14 cellular contexts compared by ENCODE assay signal in the genomic region with DNA sequence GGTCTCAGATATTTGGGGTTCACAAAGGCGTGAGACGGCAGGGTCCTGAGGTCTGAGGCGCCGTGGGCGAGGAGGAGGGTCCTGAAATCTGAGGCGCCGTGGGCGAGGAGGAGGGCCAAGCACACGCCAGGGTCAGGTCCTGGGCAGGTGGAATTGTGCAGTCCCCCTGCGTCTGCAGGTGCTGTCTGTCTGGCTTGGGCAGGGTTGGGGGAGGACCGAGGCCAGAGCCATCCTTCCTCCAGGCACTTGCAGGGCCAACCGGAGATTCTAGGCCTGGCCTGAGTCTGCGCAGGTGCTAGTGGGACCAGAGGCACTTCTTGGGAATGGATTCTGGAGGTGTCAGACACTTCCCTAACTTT. TPM values are rescaled to one million over a fixed set of nuclear protein-coding genes. Genes with fewer than 3 reads are reported as not detected.
A peak's percentile ranks its signal among the peaks of the same experiment; 100 is the strongest.
DNase-seq lines count a peak whose midpoint lies in the region; TF ChIP-seq lines count a peak whose summit lies in the region.
"Had no signal": no experiment of that assay in that cellular context is flagged by ENCODE, and none has a peak within 500 bp of the region (broad histone marks: within the 10 kb centered on the region; RNA-seq: fewer than 3 reads in every experiment).

No MANE protein-coding gene starts in this region.

- H3K36me3 Mint-ChIP-seq in endodermal cell (ENCODE audit: low read depth), result peaks cover 8% of the 10 kb centered on the region
- H3K36me3 Mint-ChIP-seq: brain, type B pancreatic cell had no signal

- no peak overlapping the region for H3K9ac ChIP-seq in endodermal cell (ENCODE audit: extremely low read depth, low read length, poor library complexity, severe bottlenecking)

- H3K27ac ChIP-seq in RWPE1 (peak overlapping the region; percentile 22), endodermal cell (ENCODE audit: low read depth, low read length) (no peak overlapping the region)
- H3K27ac ChIP-seq: esophagus squamous epithelium had no signal

- CTCF ChIA-PET in RWPE1 (lab: Yijun Ruan, JAX), result no interaction called here

- POLR2A ChIA-PET in RWPE1 (lab: Yijun Ruan, JAX; ENCODE audit: low non-redundant PET), result no interaction called here

- TF ChIP-seq CTCF in RWPE1 (conservative IDR thresholded peaks at IDR 0.05; ENCODE audit: low read depth) (no peak), endodermal cell (conservative IDR thresholded peaks at IDR 0.05) (no peak)

- H3K9me3 ChIP-seq in endodermal cell (ENCODE audit: control insufficient read depth, low read length), result no peaks in the 10 kb centered on the region
- H3K9me3 ChIP-seq: esophagus squamous epithelium had no signal

- peak overlapping the region; percentile 55 for H3K27ac Mint-ChIP-seq in endodermal cell
- H3K27ac Mint-ChIP-seq: type B pancreatic cell had no signal

- no peak overlapping the region for H3K4me3 Mint-ChIP-seq in endodermal cell

- peaks cover 5% of the 10 kb centered on the region for H3K4me1 Mint-ChIP-seq in endodermal cell

- no peaks in the 10 kb centered on the region for H3K27me3 Mint-ChIP-seq in endodermal cell (ENCODE audit: insufficient read depth)
- H3K27me3 Mint-ChIP-seq: brain, type B pancreatic cell had no signal

- H3K4me3 ChIP-seq in endodermal cell (ENCODE audit: low read length), result no peak overlapping the region
- H3K4me3 ChIP-seq: esophagus squamous epithelium had no signal

- H3K9me3 Mint-ChIP-seq in endodermal cell, result no peaks in the 10 kb centered on the region
- H3K9me3 Mint-ChIP-seq: type B pancreatic cell had no signal

- peaks cover 12% of the 10 kb centered on the region for H3K36me3 ChIP-seq in endodermal cell (ENCODE audit: control insufficient read depth, insufficient read depth, low read length)

- H3K27me3 ChIP-seq in endodermal cell (ENCODE audit: control insufficient read depth, insufficient read depth, low read length, poor library complexity, severe bottlenecking), result no peaks in the 10 kb centered on the region
- H3K27me3 ChIP-seq: esophagus squamous epithelium had no signal

- H3K4me1 ChIP-seq in endodermal cell (ENCODE audit: control insufficient read depth, insufficient read depth, low read length), result peaks cover 9% of the 10 kb centered on the region

- 86 to 90% methylated on average over 10 to 13 of the region's 13 CpGs for WGBS in endodermal cell (ENCODE audit: insufficient coverage in 1 of 2, insufficient read length in 1 of 2), 2 experiments

- DNase-seq in RWPE1 (ENCODE audit: low spot score) (no peak), endodermal cell (no peak), AG08395 (ENCODE audit: low spot score) (no peak)
- DNase-seq: activated CD4-positive, alpha-beta T cell treated with anti-CD3 and anti-CD28 coated beads, Interleukin-2, amount 50 U/mL, for 4 hours; dermis blood vessel endothelial cell; EL; esophagus squamous epithelium; H7; kidney glomerular epithelial cell; NCI-H1930; NCI-H510A; stimulated activated CD4-positive, alpha-beta T cell treated with anti-CD3 and anti-CD28 coated beads, Interleukin-4, amount 100 ng/mL, for 24 hours had no signal

RNA-seq across cellular contexts. Expression of a gene that starts 2.4 kb away (rescaled TPM):
- total RNA-seq in endodermal cell, result 100 to 1,000 TPM; 200 to 230 TPM
- polyA plus RNA-seq in endodermal cell (2013, experiment 1 of 2), result 93.5 TPM
- polyA plus RNA-seq in endodermal cell (2013, experiment 2 of 2), result 91.5 TPM

RNA-seq across cellular contexts. Expression of a gene that starts 10.5 kb away (rescaled TPM):
- total RNA-seq in endodermal cell, result 10 to 100 TPM; 57.1 to 63.0 TPM
- polyA plus RNA-seq in endodermal cell (2013, experiment 1 of 2), result 41.5 TPM
- polyA plus RNA-seq in endodermal cell (2013, experiment 2 of 2), result 34.7 TPM

RNA-seq across cellular contexts. Expression of a gene that starts 29.1 kb away (rescaled TPM):
- 10 to 100 TPM; 84.1 to 97.0 TPM for total RNA-seq in endodermal cell
- polyA plus RNA-seq in endodermal cell (2013, experiment 1 of 2), result 26.7 TPM
- 28.6 TPM for polyA plus RNA-seq in endodermal cell (2013, experiment 2 of 2)

RNA-seq across cellular contexts. Expression of a gene that starts 42.6 kb away (rescaled TPM):
- total RNA-seq in endodermal cell, result 10 to 100 TPM; 32.2 to 39.6 TPM
- 14.9 TPM for polyA plus RNA-seq in endodermal cell (2013, experiment 1 of 2)
- 11.2 TPM for polyA plus RNA-seq in endodermal cell (2013, experiment 2 of 2)

RNA-seq across cellular contexts. Expression of a gene that starts 42.8 kb away (rescaled TPM):
- 100 to 1,000 TPM; 110 TPM for total RNA-seq in endodermal cell
- 93.1 TPM for polyA plus RNA-seq in endodermal cell (2013, experiment 1 of 2)
- polyA plus RNA-seq in endodermal cell (2013, experiment 2 of 2), result 81.8 TPM
